Comparison of ENCODE assay signal across 19 cellular contexts in genomic region chr17:49749730-49750129, GRCh38. TPM values are rescaled to one million over a fixed set of nuclear protein-coding genes. Genes with fewer than 3 reads are reported as not detected.
DNase-seq lines count a peak whose midpoint lies in the region; ATAC-seq, FAIRE-seq and TF ChIP-seq lines count a peak whose summit lies in the region.
"Had no signal": no experiment of that assay in that cellular context is flagged by ENCODE, and none has a peak within 500 bp of the region (broad histone marks: within the 10 kb centered on the region; RNA-seq: fewer than 3 reads in every experiment).

No MANE protein-coding gene starts in this region.

- H3K27ac ChIP-seq in OCI-LY7 (ENCODE audit: low read depth, low read length, poor library complexity, severe bottlenecking): peak overlapping the region; percentile 94
- H3K27ac ChIP-seq in GM12878 (ENCODE audit: control insufficient read depth, insufficient read depth): peak overlapping the region; percentile 81
- H3K27ac ChIP-seq in caudate nucleus (ENCODE audit: low read depth, low read length): no peak overlapping the region
- H3K27ac ChIP-seq: testis had no signal

- no peak overlapping the region for H2AFZ ChIP-seq in OCI-LY7 (ENCODE audit: low read length)
- H2AFZ ChIP-seq in GM12878 (ENCODE audit: control insufficient read depth, low read depth, low read length): no peak overlapping the region

- in situ Hi-C loops in GM12878 (cut with MboI): no loop called here

- H3K27me3 Mint-ChIP-seq in activated naive CD4-positive, alpha-beta T cell treated with anti-CD3 and anti-CD28 coated beads, Interleukin-2, amount 10 ng/mL, durations not matched to agents 7 days and 5 days: no peaks in the 10 kb centered on the region
- H3K27me3 Mint-ChIP-seq in stimulated activated naive B cell treated with anti-CD40 and anti-IgM and Interleukin-4, amounts not matched to agents 10 μg/mL and 1 μg/mL and 100 μg/mL, for 72 hours: no peaks in the 10 kb centered on the region

- H3K4me1 ChIP-seq in OCI-LY7 (ENCODE audit: insufficient read depth, low read length, poor library complexity, severe bottlenecking): peaks cover 93% of the 10 kb centered on the region
- H3K4me1 ChIP-seq in GM12878 (ENCODE audit: control insufficient read depth, insufficient read depth, low read length): peaks cover 52% of the 10 kb centered on the region

- SMC1A ChIA-PET in GM12878 (lab: Charles Lee; ENCODE audit: uncharacterized antibody, unreplicated experiment): interaction anchor here (1.1 to 7.6 kb wide), 8 partner anchors 9 to 382 kb away, joined by 3 to 128 read pairs (median 4); partner anchors contain the start of genes FAM117A and SLC35B1

- no peak for TF ChIP-seq EP300 in GM12878 (IDR thresholded peaks at IDR 0.05; ENCODE audit: borderline replicate concordance in 1 of 2, control insufficient read depth in 1 of 2, low read depth in 2 of 2, low read length in 2 of 2)

- intact Hi-C loops in OCI-LY7 (cut with micrococcal nuclease; ENCODE audit: unreplicated experiment): loop anchor here (2.0 to 10.0 kb wide), 2 partner anchors 13 to 535 kb away; partner anchors contain the start of genes ABI3 and GNGT2
- intact Hi-C loops in GM12878 (cut with micrococcal nuclease; ENCODE audit: unreplicated experiment): no loop called here

- H3K79me2 ChIP-seq in OCI-LY7 (ENCODE audit: insufficient read depth, low read depth, low read length) (peaks cover 84% of the 10 kb centered on the region), GM12878 (ENCODE audit: control insufficient read depth, insufficient read depth, low read length) (peaks cover 30% of the 10 kb centered on the region)

- H3K27me3 ChIP-seq in GM12878 (replicated peaks in 1 of 2; ENCODE audit: control insufficient read depth in 2 of 2, insufficient read depth in 2 of 2, low read length in 1 of 2): no peaks in the 10 kb centered on the region
- H3K27me3 ChIP-seq: testis had no signal

- H3K9me2 ChIP-seq in OCI-LY7 (ENCODE audit: insufficient read depth, low read length): no peaks in the 10 kb centered on the region

- FAIRE-seq in GM12878 (lab: Jason Lieb, UNC): no peak
- FAIRE-seq: astrocyte had no signal

- POLR2A ChIA-PET in OCI-LY7 (lab: Charles Lee): interaction anchor here (1.1 to 5.4 kb wide), 3 partner anchors 10 to 38 kb away, joined by 3 to 124 read pairs (median 5); partner anchors contain the start of gene FAM117A
- POLR2A ChIA-PET in GM12878 (lab: Charles Lee): interaction anchor here (0.6 to 5.5 kb wide), 7 partner anchors 8 to 344 kb away, joined by 4 to 116 read pairs (median 5); partner anchors contain the start of genes FAM117A and KAT7

- CTCF ChIA-PET in activated naive CD4-positive, alpha-beta T cell treated with anti-CD3 and anti-CD28 coated beads, Interleukin-2, amount 10 ng/mL, durations not matched to agents 7 days and 5 days (lab: Charles Lee): interaction anchor here (0.9 to 2.7 kb wide), 3 partner anchors 11 to 91 kb away, joined by 3 to 16 read pairs (median 6); no protein-coding TSS in a partner anchor
- CTCF ChIA-PET in OCI-LY7 (lab: Charles Lee; ENCODE audit: unreplicated experiment): interaction anchor here (0.6 to 1.0 kb wide), 2 partner anchors 12 kb away, joined by 4 to 5 read pairs; no protein-coding TSS in a partner anchor
- CTCF ChIA-PET in GM12878 (lab: Yijun Ruan, JAX): interaction anchor here (1.0 to 5.0 kb wide), 6 partner anchors 10 to 41 kb away, joined by 3 to 36 read pairs (median 12); partner anchors contain the start of genes FAM117A and SLC35B1

- RAD21 ChIA-PET in GM12878 (lab: Charles Lee; ENCODE audit: unreplicated experiment): interaction anchor here (0.6 to 3.7 kb wide), 5 partner anchors 8 to 38 kb away, joined by 3 to 20 read pairs (median 5); partner anchors contain the start of gene KAT7

- peaks cover 52% of the 10 kb centered on the region for H3K36me3 Mint-ChIP-seq in activated naive CD4-positive, alpha-beta T cell treated with anti-CD3 and anti-CD28 coated beads, Interleukin-2, amount 10 ng/mL, durations not matched to agents 7 days and 5 days
- peaks cover 12 to 29% of the 10 kb centered on the region in 2 donors for H3K36me3 Mint-ChIP-seq in stimulated activated naive B cell treated with anti-CD40 and anti-IgM and Interleukin-4, amounts not matched to agents 10 μg/mL and 1 μg/mL and 100 μg/mL, for 72 hours

- no peak overlapping the region for H3K9ac ChIP-seq in GM12878 (ENCODE audit: control insufficient read depth, insufficient read depth, low read length)

- no peaks in the 10 kb centered on the region for H4K20me1 ChIP-seq in OCI-LY7 (ENCODE audit: insufficient read depth, low read length)
- no peaks in the 10 kb centered on the region for H4K20me1 ChIP-seq in GM12878 (ENCODE audit: control insufficient read depth, insufficient read depth)

- DNase-seq in activated naive CD4-positive, alpha-beta T cell treated with anti-CD3 and anti-CD28 coated beads, Interleukin-2, amount 10 ng/mL, durations not matched to agents 7 days and 5 days: no peak
- DNase-seq in activated naive CD4-positive, alpha-beta T cell treated with anti-CD3 and anti-CD28 coated beads, Interleukin-2, amount 50 U/mL, for 16 hours: no peak
- DNase-seq in OCI-LY7 (ENCODE audit: low spot score) (no peak), GM12878 (ENCODE audit: low read depth, low spot score) (no peak), caudate nucleus (lab: John Stamatoyannopoulos, UW) (no peak), hippocampal formation (lab: John Stamatoyannopoulos, UW) (no peak)
- no peak for DNase-seq in stimulated activated naive B cell treated with anti-CD40 and anti-IgM and Interleukin-4, amounts not matched to agents 10 μg/mL and 1 μg/mL and 100 μg/mL, for 72 hours
- DNase-seq: activated CD8-positive, alpha-beta memory T cell treated with anti-CD3 and anti-CD28 coated beads for 24 hours; DMS79 treated with DMSO at 0.1 percent for 48 hours; HFFc6; KG1; left colon; NCI-H1092; NCI-H2081; NCI-H510A; stimulated activated CD8-positive, alpha-beta memory T cell treated with anti-CD3 and anti-CD28 coated beads, Interleukin-4, amount 100 ng/mL, for 48 hours; testis had no signal

- H3K4me3 ChIP-seq in OCI-LY7 (ENCODE audit: low read depth, low read length, poor library complexity, severe bottlenecking) (no peak overlapping the region), GM12878 (no peak overlapping the region)
- H3K4me3 ChIP-seq: testis had no signal

- ATAC-seq in GM12878 (no peak), HG03025 (IDR thresholded peaks at IDR 0.05; ENCODE audit: low FRiP score, unreplicated experiment) (no peak)
- no peak for ATAC-seq in stimulated activated naive B cell treated with anti-CD40 and anti-IgM and Interleukin-4, amounts not matched to agents 10 μg/mL and 1 μg/mL and 100 μg/mL, for 72 hours (replicated peaks)
- ATAC-seq: left colon had no signal

- H3K36me3 ChIP-seq in OCI-LY7 (ENCODE audit: insufficient read depth, low read length) (peaks cover 36% of the 10 kb centered on the region), GM12878 (ENCODE audit: control insufficient read depth in 2 of 2, insufficient read depth in 2 of 2, low read length in 1 of 2) (0 out of 4 replicates have a peak, but pooled peaks cover 0 to 3% of the 10 kb centered on the region in 2 experiments)

- no peak for TF ChIP-seq CTCF in OCI-LY7 (conservative IDR thresholded peaks at IDR 0.05; ENCODE audit: low read length)
- no peak for TF ChIP-seq CTCF in GM12878 (IDR thresholded peaks at IDR 0.05 in 2 of 3, conservative IDR thresholded peaks at IDR 0.05 in 1 of 3; ENCODE audit: control insufficient read depth in 2 of 3, extremely low read depth in 1 of 3, insufficient read depth in 1 of 3, low read depth in 3 of 3, low read length in 3 of 3)

- peak overlapping the region; percentile 95 for H3K27ac Mint-ChIP-seq in activated naive CD4-positive, alpha-beta T cell treated with anti-CD3 and anti-CD28 coated beads, Interleukin-2, amount 10 ng/mL, durations not matched to agents 7 days and 5 days
- peak overlapping the region; percentile 93 for H3K27ac Mint-ChIP-seq in stimulated activated naive B cell treated with anti-CD40 and anti-IgM and Interleukin-4, amounts not matched to agents 10 μg/mL and 1 μg/mL and 100 μg/mL, for 72 hours
- H3K27ac Mint-ChIP-seq: HFFc6 had no signal

- H3K9me3 ChIP-seq in OCI-LY7 (ENCODE audit: low read length) (no peaks in the 10 kb centered on the region), GM12878 (replicated peaks; ENCODE audit: control insufficient read depth, insufficient read depth, low read length) (no peaks in the 10 kb centered on the region)
- H3K9me3 ChIP-seq: testis had no signal

- WGBS in GM12878 (ENCODE audit: insufficient coverage, insufficient replicate concordance, low lambda C conversion rate, missing lambda C conversion rate): 93% methylated on average over 3 of the region's 3 CpGs

- H3K4me3 Mint-ChIP-seq in activated naive CD4-positive, alpha-beta T cell treated with anti-CD3 and anti-CD28 coated beads, Interleukin-2, amount 10 ng/mL, durations not matched to agents 7 days and 5 days: no peak overlapping the region
- H3K4me3 Mint-ChIP-seq in stimulated activated naive B cell treated with anti-CD40 and anti-IgM and Interleukin-4, amounts not matched to agents 10 μg/mL and 1 μg/mL and 100 μg/mL, for 72 hours: no peak overlapping the region
- H3K4me3 Mint-ChIP-seq: HFFc6 had no signal

- H3K9me3 Mint-ChIP-seq in activated naive CD4-positive, alpha-beta T cell treated with anti-CD3 and anti-CD28 coated beads, Interleukin-2, amount 10 ng/mL, durations not matched to agents 7 days and 5 days: peaks cover 4% of the 10 kb centered on the region
- H3K9me3 Mint-ChIP-seq in stimulated activated naive B cell treated with anti-CD40 and anti-IgM and Interleukin-4, amounts not matched to agents 10 μg/mL and 1 μg/mL and 100 μg/mL, for 72 hours: no peaks in the 10 kb centered on the region
- H3K9me3 Mint-ChIP-seq: HFFc6 had no signal

- H3K4me2 ChIP-seq in OCI-LY7 (ENCODE audit: low read length) (peak overlapping the region; percentile 91), GM12878 (ENCODE audit: control insufficient read depth, insufficient read depth) (peak overlapping the region; percentile 79)

- BruUV-seq in OCI-LY7 (replicated peaks; lab: Mats Ljungman, UMichigan) (no TSS peak), GM12878 (replicated peaks; lab: Mats Ljungman, UMichigan) (no TSS peak)

- peaks cover 80% of the 10 kb centered on the region for H3K4me1 Mint-ChIP-seq in activated naive CD4-positive, alpha-beta T cell treated with anti-CD3 and anti-CD28 coated beads, Interleukin-2, amount 10 ng/mL, durations not matched to agents 7 days and 5 days
- peaks cover 52 to 78% of the 10 kb centered on the region in 2 donors for H3K4me1 Mint-ChIP-seq in stimulated activated naive B cell treated with anti-CD40 and anti-IgM and Interleukin-4, amounts not matched to agents 10 μg/mL and 1 μg/mL and 100 μg/mL, for 72 hours

- no peak for TF ChIP-seq POLR2A in GM12878 (IDR thresholded peaks at IDR 0.05; ENCODE audit: low read depth, low read length)

- TF ChIP-seq RAD21 in GM12878 (IDR thresholded peaks at IDR 0.05; ENCODE audit: insufficient read depth, low read depth, low read length): no peak

RNA-seq across cellular contexts. Expression of gene FAM117A, which starts 14.2 kb away (rescaled TPM):
- 29.9 and 40.4 TPM in 2 replicates for total RNA-seq in OCI-LY7 (2014; rRNA removed; shearing (Covaris generic))
- total RNA-seq in OCI-LY7 (2022) (44.3 and 45.2 TPM in 2 replicates), GM12878 (2014; rRNA removed) (16.8 and 21.3 TPM in 2 replicates), GM12878 (2014; rRNA removed; fragmentation: Illumina TruSeq; extraction: Trizol) (10.9 and 11.9 TPM in 2 replicates), GM12878 (2021) (21.2 and 24.8 TPM in 2 replicates)
- 18.9 and 25.4 TPM in 2 replicates for total RNA-seq in GM12878 (2013; cell fraction: nucleolus; rRNA removed)
- polyA plus RNA-seq in GM12878 (2011; ENCODE audit: low read depth): 20.4 TPM
- polyA plus RNA-seq in GM12878 (2011; rRNA removed) (9.3 and 17.5 TPM in 2 replicates), GM12878 (2014; fragmentation: Illumina TruSeq; extraction: Trizol) (15.4 and 24.6 TPM in 2 replicates), GM12878 (2014; fragmentation: Nextera tagmentation; extraction: Ambion mirVana) (1 to 10 TPM; 2.1 to 3.3 TPM), GM12878 (2014; rRNA removed) (24.5 and 25.8 TPM in 2 replicates), GM12878 (2016; fragmentation: Nextera tagmentation; extraction: Ambion mirVana) (10 to 100 TPM; 18.7 to 29.6 TPM)
- 20.8 and 23.2 TPM in 2 replicates for polyA plus RNA-seq in GM12878 (2011; cell fraction: cytosol; rRNA removed)
- 23.2 and 28.5 TPM in 2 replicates for polyA plus RNA-seq in GM12878 (2011; cell fraction: nucleus; rRNA removed)
- 30.8 and 33.5 TPM in 2 replicates for polyA plus RNA-seq in GM12878 (2012)
- polyA minus RNA-seq in GM12878 (2011; rRNA and poly(A)+ RNA removed): 10.5 and 29.3 TPM in 2 replicates
- 8.6 and 10.8 TPM in 2 replicates for polyA minus RNA-seq in GM12878 (2011; cell fraction: cytosol; rRNA and poly(A)+ RNA removed)
- polyA minus RNA-seq in GM12878 (2011; cell fraction: nucleus; rRNA and poly(A)+ RNA removed): 12.2 and 18.0 TPM in 2 replicates

RNA-seq across cellular contexts. Expression of gene KAT7, which starts 38.8 kb away (rescaled TPM):
- 41.0 and 43.3 TPM in 2 replicates for total RNA-seq in OCI-LY7 (2014; rRNA removed; shearing (Covaris generic))
- total RNA-seq in OCI-LY7 (2022): 70.3 and 76.8 TPM in 2 replicates
- total RNA-seq in GM12878 (2013; cell fraction: nucleolus; rRNA removed): 109 and 115 TPM in 2 replicates
- total RNA-seq in GM12878 (2014; rRNA removed): 19.5 and 26.1 TPM in 2 replicates
- total RNA-seq in GM12878 (2014; rRNA removed; fragmentation: Illumina TruSeq; extraction: Trizol): 26.1 and 28.4 TPM in 2 replicates
- total RNA-seq in GM12878 (2021): 40.1 and 45.8 TPM in 2 replicates
- polyA plus RNA-seq in GM12878 (2011; ENCODE audit: low read depth): 16.9 TPM
- polyA plus RNA-seq in GM12878 (2011; rRNA removed): 20.5 and 24.2 TPM in 2 replicates
- polyA plus RNA-seq in GM12878 (2011; cell fraction: cytosol; rRNA removed): 21.1 and 27.5 TPM in 2 replicates
- polyA plus RNA-seq in GM12878 (2011; cell fraction: nucleus; rRNA removed): 47.7 and 49.1 TPM in 2 replicates
- polyA plus RNA-seq in GM12878 (2012): 20.5 and 24.9 TPM in 2 replicates
- polyA plus RNA-seq in GM12878 (2014; fragmentation: Illumina TruSeq; extraction: Trizol): 30.6 and 40.2 TPM in 2 replicates
- polyA plus RNA-seq in GM12878 (2014; fragmentation: Nextera tagmentation; extraction: Ambion mirVana): 1 to 10 TPM; 6.6 to 8.7 TPM
- 15.9 and 19.9 TPM in 2 replicates for polyA plus RNA-seq in GM12878 (2014; rRNA removed)
- polyA plus RNA-seq in GM12878 (2016; fragmentation: Nextera tagmentation; extraction: Ambion mirVana): 10 to 100 TPM; 41.2 to 44.5 TPM
- 43.1 and 50.0 TPM in 2 replicates for polyA minus RNA-seq in GM12878 (2011; rRNA and poly(A)+ RNA removed)
- 14.2 and 15.8 TPM in 2 replicates for polyA minus RNA-seq in GM12878 (2011; cell fraction: cytosol; rRNA and poly(A)+ RNA removed)
- polyA minus RNA-seq in GM12878 (2011; cell fraction: nucleus; rRNA and poly(A)+ RNA removed): 27.4 and 50.0 TPM in 2 replicates

RNA-seq across cellular contexts. Expression of gene SLC35B1, which starts 42.0 kb away (rescaled TPM):
- total RNA-seq in OCI-LY7 (2014; rRNA removed; shearing (Covaris generic)): 38.1 and 51.2 TPM in 2 replicates
- total RNA-seq in OCI-LY7 (2022) (48.9 and 51.4 TPM in 2 replicates), GM12878 (2014; rRNA removed) (54.8 and 61.1 TPM in 2 replicates), GM12878 (2014; rRNA removed; fragmentation: Illumina TruSeq; extraction: Trizol) (42.4 and 43.3 TPM in 2 replicates), GM12878 (2021) (39.5 and 46.2 TPM in 2 replicates)
- 20.3 and 24.2 TPM in 2 replicates for total RNA-seq in GM12878 (2013; cell fraction: nucleolus; rRNA removed)
- 36.2 TPM for polyA plus RNA-seq in GM12878 (2011; ENCODE audit: low read depth)
- polyA plus RNA-seq in GM12878 (2011; rRNA removed) (34.4 and 55.3 TPM in 2 replicates), GM12878 (2014; fragmentation: Illumina TruSeq; extraction: Trizol) (51.9 and 58.0 TPM in 2 replicates), GM12878 (2014; fragmentation: Nextera tagmentation; extraction: Ambion mirVana) (10 to 100 TPM; 40.0 to 44.4 TPM), GM12878 (2014; rRNA removed) (48.1 and 51.3 TPM in 2 replicates), GM12878 (2016; fragmentation: Nextera tagmentation; extraction: Ambion mirVana) (100 to 1,000 TPM; 106 to 113 TPM)
- 55.6 and 57.9 TPM in 2 replicates for polyA plus RNA-seq in GM12878 (2011; cell fraction: cytosol; rRNA removed)
- polyA plus RNA-seq in GM12878 (2011; cell fraction: nucleus; rRNA removed): 60.1 and 74.9 TPM in 2 replicates
- polyA plus RNA-seq in GM12878 (2012): 30.7 and 48.1 TPM in 2 replicates
- polyA minus RNA-seq in GM12878 (2011; rRNA and poly(A)+ RNA removed): 42.2 and 43.6 TPM in 2 replicates
- 18.4 and 21.6 TPM in 2 replicates for polyA minus RNA-seq in GM12878 (2011; cell fraction: cytosol; rRNA and poly(A)+ RNA removed)
- 31.4 and 38.0 TPM in 2 replicates for polyA minus RNA-seq in GM12878 (2011; cell fraction: nucleus; rRNA and poly(A)+ RNA removed)
